ENCODE assay signal across 10 cellular contexts in the genomic region with DNA sequence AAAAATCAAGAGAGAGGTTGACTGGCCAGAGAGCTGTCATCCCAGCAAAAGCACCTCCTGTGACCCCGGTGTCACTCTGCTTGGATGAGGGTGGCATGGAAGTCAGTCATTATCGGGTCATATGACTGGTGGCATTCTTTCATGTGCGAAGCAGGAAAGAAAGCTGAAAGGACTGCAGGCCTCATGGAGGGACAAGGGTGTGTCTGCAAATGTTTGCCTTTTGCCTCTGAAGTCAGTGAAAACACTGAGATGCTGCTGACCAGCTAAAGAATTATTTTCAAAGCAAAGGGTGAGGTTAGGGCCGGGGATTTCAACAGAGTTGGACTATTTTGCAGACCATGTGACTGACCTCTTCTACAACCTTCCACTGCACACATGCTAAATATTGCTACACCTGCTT.
A peak's percentile ranks its signal among the peaks of the same experiment; 100 is the strongest.
DNase-seq lines count a peak whose midpoint lies in the region; ATAC-seq and TF ChIP-seq lines count a peak whose summit lies in the region.
"Had no signal": no experiment of that assay in that cellular context is flagged by ENCODE, and none has a peak within 500 bp of the region (broad histone marks: within the 10 kb centered on the region; RNA-seq: fewer than 3 reads in every experiment).

No MANE protein-coding gene starts in this region.

- no peak for TF ChIP-seq CTCF in right atrium auricular region (IDR thresholded peaks at IDR 0.05)
- TF ChIP-seq CTCF in brain (conservative IDR thresholded peaks at IDR 0.05), result no peak
- TF ChIP-seq CTCF in lower lobe of right lung (IDR thresholded peaks at IDR 0.05), result no peak
- no peak for TF ChIP-seq CTCF in upper lobe of right lung (IDR thresholded peaks at IDR 0.05)
- TF ChIP-seq CTCF in Peyer's patch (IDR thresholded peaks at IDR 0.05), result no peak

- peak overlapping the region; percentile 66 to 97 (median 89) for H3K27ac Mint-ChIP-seq in brain
- H3K27ac Mint-ChIP-seq: activated T-cell treated with anti-CD3 and anti-CD28 coated beads, Interleukin-2, amount 50 U/mL, for 24 hours; stimulated activated naive CD8-positive, alpha-beta T cell treated with anti-CD3 and anti-CD28 coated beads, Interleukin-15, Interleukin-2, amounts not matched to agents 100 ng/mL and 50 ng/mL, for 24 hours had no signal

- peak overlapping the region; percentile 26 to 69 (median 57) for H3K4me3 Mint-ChIP-seq in brain
- H3K4me3 Mint-ChIP-seq: activated T-cell treated with anti-CD3 and anti-CD28 coated beads, Interleukin-2, amount 50 U/mL, for 24 hours; stimulated activated naive CD8-positive, alpha-beta T cell treated with anti-CD3 and anti-CD28 coated beads, Interleukin-15, Interleukin-2, amounts not matched to agents 100 ng/mL and 50 ng/mL, for 24 hours had no signal

- no peak for TF ChIP-seq POLR2A in Peyer's patch (IDR thresholded peaks at IDR 0.05)

- peaks cover 98% of the 10 kb centered on the region for H3K4me1 Mint-ChIP-seq in brain

- H3K27me3 ChIP-seq in right atrium auricular region (no peaks in the 10 kb centered on the region), lower lobe of right lung (ENCODE audit: low read depth) (no peaks in the 10 kb centered on the region), upper lobe of right lung (no peaks in the 10 kb centered on the region), Peyer's patch (no peaks in the 10 kb centered on the region)

- peak; percentile 70 for ATAC-seq in Right ventricle myocardium inferior
- ATAC-seq in lower lobe of right lung, result peak; percentile 37 to 45
- peak; percentile 62 for ATAC-seq in upper lobe of right lung
- no peak for ATAC-seq in GM18907 (IDR thresholded peaks at IDR 0.05; ENCODE audit: unreplicated experiment)
- no peak for ATAC-seq in GM21390 (IDR thresholded peaks at IDR 0.05; ENCODE audit: unreplicated experiment)

- H3K27ac ChIP-seq in right atrium auricular region (peak overlapping the region in 1 of 2 donors; percentile 73), lower lobe of right lung (no peak overlapping the region), upper lobe of right lung (no peak overlapping the region), Peyer's patch (peak overlapping the region in 1 of 4 donors; percentile 11)

- H3K4me3 ChIP-seq in right atrium auricular region (no peak overlapping the region), lower lobe of right lung (no peak overlapping the region), upper lobe of right lung (no peak overlapping the region), Peyer's patch (no peak overlapping the region)

- H3K36me3 ChIP-seq in right atrium auricular region, result no peaks in the 10 kb centered on the region
- no peaks in the 10 kb centered on the region for H3K36me3 ChIP-seq in lower lobe of right lung
- H3K36me3 ChIP-seq in upper lobe of right lung, result no peaks in the 10 kb centered on the region
- no peaks in the 10 kb centered on the region for H3K36me3 ChIP-seq in Peyer's patch

- H3K9me3 ChIP-seq in right atrium auricular region, result no peaks in the 10 kb centered on the region
- no peaks in the 10 kb centered on the region for H3K9me3 ChIP-seq in lower lobe of right lung
- no peaks in the 10 kb centered on the region for H3K9me3 ChIP-seq in upper lobe of right lung
- H3K9me3 ChIP-seq in Peyer's patch, result no peaks in the 10 kb centered on the region

- no peaks in the 10 kb centered on the region for H3K36me3 Mint-ChIP-seq in brain

- H3K27me3 Mint-ChIP-seq in brain, result no peaks in the 10 kb centered on the region
- H3K27me3 Mint-ChIP-seq: activated T-cell treated with anti-CD3 and anti-CD28 coated beads, Interleukin-2, amount 50 U/mL, for 24 hours; stimulated activated naive CD8-positive, alpha-beta T cell treated with anti-CD3 and anti-CD28 coated beads, Interleukin-15, Interleukin-2, amounts not matched to agents 100 ng/mL and 50 ng/mL, for 24 hours had no signal

- peaks cover 0 to 60% of the 10 kb centered on the region in 2 donors for H3K4me1 ChIP-seq in right atrium auricular region
- H3K4me1 ChIP-seq in lower lobe of right lung, result peaks cover 14% of the 10 kb centered on the region
- H3K4me1 ChIP-seq in upper lobe of right lung, result peaks cover 14% of the 10 kb centered on the region
- H3K4me1 ChIP-seq in Peyer's patch, result peaks cover 0 to 12% (median 0%) of the 10 kb centered on the region in 4 donors

- H3K9me3 Mint-ChIP-seq in brain, result peaks cover 0 to 4% (median 0%) of the 10 kb centered on the region in 5 experiments
- H3K9me3 Mint-ChIP-seq: activated T-cell treated with anti-CD3 and anti-CD28 coated beads, Interleukin-2, amount 50 U/mL, for 24 hours; stimulated activated naive CD8-positive, alpha-beta T cell treated with anti-CD3 and anti-CD28 coated beads, Interleukin-15, Interleukin-2, amounts not matched to agents 100 ng/mL and 50 ng/mL, for 24 hours had no signal

- intact Hi-C loops in Right ventricle myocardium inferior (cut with DNase I) (loop anchor here (5.0 to 10.0 kb wide), 4 partner anchors 105 to 845 kb away; no protein-coding TSS in a partner anchor), lower lobe of right lung (cut with DNase I) (no loop called here), upper lobe of right lung (cut with DNase I) (no loop called here)

- DNase-seq in Right ventricle myocardium inferior (ENCODE audit: missing footprints), result peak; percentile 59
- no peak for DNase-seq in right atrium auricular region (ENCODE audit: low spot score)
- no peak for DNase-seq in lower lobe of right lung
- no peak for DNase-seq in upper lobe of right lung
- no peak for DNase-seq in Peyer's patch
- DNase-seq: activated T-cell treated with anti-CD3 and anti-CD28 coated beads, Interleukin-2, amount 50 U/mL, for 24 hours had no signal

Comparison
In these comparisons a context has a peak if more than half of its experiments do, and no peak if none do; other contexts are left out.
1. ATAC-seq: peak in Right ventricle myocardium inferior (single experiment), lower lobe of right lung (2 of 2) and upper lobe of right lung (single experiment); none in GM18907 (single experiment) and GM21390 (single experiment).